In genomic region chr10:102352066-102352715, GRCh38 we compare ENCODE assay signal across 8 cellular contexts. TPM values are rescaled to one million over a fixed set of nuclear protein-coding genes. Genes with fewer than 3 reads are reported as not detected.
DNase-seq lines count a peak whose midpoint lies in the region; ATAC-seq and TF ChIP-seq lines count a peak whose summit lies in the region.

No MANE protein-coding gene starts in this region.

- no peaks in the 10 kb centered on the region for H3K4me1 ChIP-seq in right atrium auricular region
- no peaks in the 10 kb centered on the region for H3K4me1 ChIP-seq in sigmoid colon

- H3K27me3 ChIP-seq in right atrium auricular region (no peaks in the 10 kb centered on the region), sigmoid colon (no peaks in the 10 kb centered on the region)

- ATAC-seq in HG02610 (IDR thresholded peaks at IDR 0.05; ENCODE audit: unreplicated experiment) = no peak
- ATAC-seq in HG03175 (IDR thresholded peaks at IDR 0.05; ENCODE audit: unreplicated experiment) = no peak

- peaks cover 55% of the 10 kb centered on the region for H3K36me3 ChIP-seq in right atrium auricular region
- H3K36me3 ChIP-seq in sigmoid colon = peaks cover 0 to 57% (median 46%) of the 10 kb centered on the region in 4 donors

- H3K27ac ChIP-seq in right atrium auricular region (no peak overlapping the region), sigmoid colon (no peak overlapping the region)

- no peak for TF ChIP-seq POLR2A in sigmoid colon (IDR thresholded peaks at IDR 0.05)

- peak; percentile 80 to 91 for TF ChIP-seq CTCF in right atrium auricular region (IDR thresholded peaks at IDR 0.05)
- TF ChIP-seq CTCF in sigmoid colon (IDR thresholded peaks at IDR 0.05) = peak; percentile 57 to 87 (median 82)

- 84% methylated on average over 7 of the region's 7 CpGs for WGBS in sigmoid colon, 2 donors

- intact Hi-C loops in sigmoid colon (cut with DNase I) = loop anchor here (5.0 kb wide), 1 partner anchor 180 kb away; no protein-coding TSS in a partner anchor

- H3K9me3 ChIP-seq in right atrium auricular region = no peaks in the 10 kb centered on the region
- H3K9me3 ChIP-seq in sigmoid colon = no peaks in the 10 kb centered on the region

- TF ChIP-seq EP300 in sigmoid colon (IDR thresholded peaks at IDR 0.05) = no peak

- DNase-seq in ELF-1 (ENCODE audit: low read depth, low spot score) (peak; percentile 85), MV-4-11 (lab: John Stamatoyannopoulos, UW) (peak; percentile 37), SW 1271 (lab: John Stamatoyannopoulos, UW) (peak; percentile 28 to 40), right atrium auricular region (ENCODE audit: low spot score) (peak; percentile 62), sigmoid colon (peak; percentile 70)
- peak; percentile 61 for DNase-seq in activated naive CD8-positive, alpha-beta T cell treated with anti-CD3 and anti-CD28 coated beads, Interleukin-2, amount 50 U/mL, for 16 hours (ENCODE audit: low read depth, low spot score)

- H3K4me3 ChIP-seq in right atrium auricular region (no peak overlapping the region), sigmoid colon (no peak overlapping the region)

RNA-seq across cellular contexts. Expression of gene NFKB2, which starts 43.3 kb away (rescaled TPM):
- 10 to 100 TPM in 1 of 2 donors, 1 to 10 TPM in 1; 7.3 to 15.6 TPM for total RNA-seq in right atrium auricular region
- total RNA-seq in sigmoid colon = 10 to 100 TPM; 29.6 to 41.1 (median 36.0) TPM
- polyA plus RNA-seq in sigmoid colon = 10 to 100 TPM in 2 of 3 donors, 1 to 10 TPM in 1; 5.4 to 41.5 (median 11.1) TPM

Comparison
In these comparisons a context has a peak if more than half of its experiments do, and no peak if none do; other contexts are left out.
1. DNase-seq: peak in every context shown above with its lines; median percentile 85 in ELF-1; 70 in sigmoid colon; 62 in right atrium auricular region; 61 in activated naive CD8-positive, alpha-beta T cell treated with anti-CD3 and anti-CD28 coated beads, Interleukin-2, amount 50 U/mL, for 16 hours; 37 in MV-4-11; 34 in SW 1271.